In genomic region chr6:33414592-33415271, GRCh38 we compare ENCODE assay signal across 12 cellular contexts. TPM values are rescaled to one million over a fixed set of nuclear protein-coding genes. Genes with fewer than 3 reads are reported as not detected.
DNase-seq lines count a peak whose midpoint lies in the region; TF ChIP-seq lines count a peak whose summit lies in the region.
"Had no signal": no experiment of that assay in that cellular context is flagged by ENCODE, and none has a peak within 500 bp of the region (broad histone marks: within the 10 kb centered on the region; RNA-seq: fewer than 3 reads in every experiment).

No MANE protein-coding gene starts in this region.

- WGBS in lower leg skin, 2 donors: 72 to 76% methylated on average over 12 of the region's 12 CpGs

- H3K9me3 ChIP-seq in MM.1S (replicated peaks; ENCODE audit: insufficient read depth, low read length) (no peaks in the 10 kb centered on the region), osteoblast (ENCODE audit: low read depth, low read length) (no peaks in the 10 kb centered on the region)
- H3K9me3 ChIP-seq: gastrocnemius medialis, thoracic aorta had no signal

- TF ChIP-seq CTCF in MM.1S (IDR thresholded peaks at IDR 0.05; ENCODE audit: low read length) (peak; percentile 33), cardiac fibroblast (IDR thresholded peaks at IDR 0.05; ENCODE audit: low read depth, low read length) (peak; percentile 56), osteoblast (IDR thresholded peaks at IDR 0.05; ENCODE audit: extremely low read depth, low read depth, low read length) (peak; percentile 51), lower leg skin (IDR thresholded peaks at IDR 0.05) (no peak)

- H2AFZ ChIP-seq in MM.1S (ENCODE audit: low read length) (no peak overlapping the region), osteoblast (ENCODE audit: low read length) (no peak overlapping the region)

- DNase-seq in NCI-H82 (lab: John Stamatoyannopoulos, UW) (peak; percentile 62), NCI-H82 treated with DMSO at 0.1 percent for 48 hours (lab: John Stamatoyannopoulos, UW; ENCODE audit: unreplicated experiment) (no peak), MM.1S (no peak), cardiac fibroblast (ENCODE audit: low read depth in 2 of 2) (peak in 1 of 2 donors; percentile 19), osteoblast (ENCODE audit: insufficient read length, low spot score, missing footprints) (peak; percentile 79), NOMO-1 (lab: John Stamatoyannopoulos, UW; ENCODE audit: unreplicated experiment in 2 of 2) (no peak), lower leg skin (ENCODE audit: low spot score in 2 of 2) (no peak), A172 (ENCODE audit: low spot score) (no peak)
- DNase-seq: gastrocnemius medialis, NCI-H226, right cardiac atrium had no signal

- peaks cover 23% of the 10 kb centered on the region for H3F3A ChIP-seq in MM.1S (ENCODE audit: insufficient read depth, low read length)

- H3K4me2 ChIP-seq in MM.1S (ENCODE audit: low read depth, low read length): no peak overlapping the region
- H3K4me2 ChIP-seq in osteoblast (ENCODE audit: insufficient read depth, low read length): peak overlapping the region; percentile 80

- no peak overlapping the region for H3K9ac ChIP-seq in MM.1S (ENCODE audit: low read length)

- H3K36me3 ChIP-seq in MM.1S (replicated peaks; ENCODE audit: insufficient read depth, low read length): peaks cover 3% of the 10 kb centered on the region; the same call in 1 of the 2 replicates
- H3K36me3 ChIP-seq in osteoblast (ENCODE audit: insufficient read depth, low read length): peaks cover 45% of the 10 kb centered on the region

- no peaks in the 10 kb centered on the region for H4K20me1 ChIP-seq in MM.1S (ENCODE audit: insufficient read depth, low read length)
- H4K20me1 ChIP-seq in osteoblast (ENCODE audit: insufficient read depth, low read length): peaks cover 27% of the 10 kb centered on the region

- H3K4me3 ChIP-seq in MM.1S (ENCODE audit: low read length): no peak overlapping the region
- no peak overlapping the region for H3K4me3 ChIP-seq in cardiac fibroblast (replicated peaks in 1 of 2; ENCODE audit: low read depth in 2 of 2, low read length in 2 of 2)
- no peak overlapping the region for H3K4me3 ChIP-seq in osteoblast (ENCODE audit: insufficient read depth, low read length)
- no peak overlapping the region for H3K4me3 ChIP-seq in lower leg skin (ENCODE audit: low read depth, poor library complexity, severe bottlenecking)
- H3K4me3 ChIP-seq: gastrocnemius medialis, thoracic aorta had no signal

- intact Hi-C loops in lower leg skin (cut with DNase I; ENCODE audit: low total_unique reads): no loop called here

- H3K79me2 ChIP-seq in MM.1S (ENCODE audit: low read length) (peaks cover 37% of the 10 kb centered on the region), osteoblast (ENCODE audit: insufficient read depth, low read length) (peaks cover 80% of the 10 kb centered on the region)

- H3K27me3 ChIP-seq in MM.1S (replicated peaks; ENCODE audit: insufficient read depth, low read length) (no peaks in the 10 kb centered on the region), osteoblast (ENCODE audit: insufficient read depth, low read length) (no peaks in the 10 kb centered on the region)
- H3K27me3 ChIP-seq: gastrocnemius medialis had no signal

- H3K4me1 ChIP-seq in MM.1S (ENCODE audit: low read length): peaks cover 23% of the 10 kb centered on the region
- H3K4me1 ChIP-seq in osteoblast (ENCODE audit: insufficient read depth, low read length): peaks cover 49% of the 10 kb centered on the region

- H3K9me2 ChIP-seq in MM.1S (replicated peaks; ENCODE audit: insufficient read depth, low read length): no peaks in the 10 kb centered on the region

- H3K27ac ChIP-seq in MM.1S (ENCODE audit: low read length) (no peak overlapping the region), osteoblast (ENCODE audit: low read depth, low read length) (peak overlapping the region; percentile 100)
- H3K27ac ChIP-seq: thoracic aorta had no signal

- TF ChIP-seq POLR2A in lower leg skin (IDR thresholded peaks at IDR 0.05): no peak

RNA-seq across cellular contexts. Expression of gene CUTA, which starts 3.2 kb away (rescaled TPM):
- total RNA-seq in osteoblast (89.3 and 122 TPM in 2 replicates), lower leg skin (100 to 1,000 TPM in 3 of 4 donors, 10 to 100 TPM in 1; 96.5 to 162 (median 153) TPM)
- total RNA-seq in A172 (2014; rRNA removed; shearing (Covaris generic)): 298 and 347 TPM in 2 replicates

RNA-seq across cellular contexts. Expression of gene PHF1, which starts 3.9 kb away (rescaled TPM):
- total RNA-seq in osteoblast (25.9 and 30.8 TPM in 2 replicates), lower leg skin (10 to 100 TPM; 40.9 to 73.0 (median 64.8) TPM)
- total RNA-seq in A172 (2014; rRNA removed; shearing (Covaris generic)): 36.0 and 40.8 TPM in 2 replicates

RNA-seq across cellular contexts. Expression of gene SYNGAP1, which starts 5.1 kb away (rescaled TPM):
- total RNA-seq in osteoblast: 6.9 and 8.8 TPM in 2 replicates
- total RNA-seq in lower leg skin: 10 to 100 TPM in 2 of 4 donors, 1 to 10 TPM in 2; 7.5 to 21.1 (median 9.4) TPM
- total RNA-seq in A172 (2014; rRNA removed; shearing (Covaris generic)): 1.8 and 2.5 TPM in 2 replicates

RNA-seq across cellular contexts. Expression of gene KIFC1, which starts 23.1 kb away (rescaled TPM):
- total RNA-seq in osteoblast (3.2 and 4.0 TPM in 2 replicates), lower leg skin (10 to 100 TPM in 1 of 4 donors, 1 to 10 TPM in 3; 4.1 to 14.6 (median 9.3) TPM)
- 53.2 and 55.6 TPM in 2 replicates for total RNA-seq in A172 (2014; rRNA removed; shearing (Covaris generic))

RNA-seq across cellular contexts. Expression of gene ZBTB9, which starts 39.6 kb away (rescaled TPM):
- 4.1 and 4.7 TPM in 2 replicates for total RNA-seq in osteoblast
- 1 to 10 TPM; 4.0 to 5.4 (median 4.6) TPM for total RNA-seq in lower leg skin
- 5.3 and 7.4 TPM in 2 replicates for total RNA-seq in A172 (2014; rRNA removed; shearing (Covaris generic))

Comparison
In these comparisons a context has a peak if more than half of its experiments do, and no peak if none do; other contexts are left out.
1. DNase-seq: peak in NCI-H82 (single experiment) and osteoblast (single experiment); none in NCI-H82 treated with DMSO at 0.1 percent for 48 hours (single experiment), MM.1S (single experiment), NOMO-1 (0 of 2), lower leg skin (0 of 2) and A172 (single experiment).
2. CTCF ChIP-seq: peak in MM.1S (single experiment), cardiac fibroblast (single experiment) and osteoblast (single experiment); none in lower leg skin (0 of 3).